22 cellular contexts compared by ENCODE assay signal in the genomic region with DNA sequence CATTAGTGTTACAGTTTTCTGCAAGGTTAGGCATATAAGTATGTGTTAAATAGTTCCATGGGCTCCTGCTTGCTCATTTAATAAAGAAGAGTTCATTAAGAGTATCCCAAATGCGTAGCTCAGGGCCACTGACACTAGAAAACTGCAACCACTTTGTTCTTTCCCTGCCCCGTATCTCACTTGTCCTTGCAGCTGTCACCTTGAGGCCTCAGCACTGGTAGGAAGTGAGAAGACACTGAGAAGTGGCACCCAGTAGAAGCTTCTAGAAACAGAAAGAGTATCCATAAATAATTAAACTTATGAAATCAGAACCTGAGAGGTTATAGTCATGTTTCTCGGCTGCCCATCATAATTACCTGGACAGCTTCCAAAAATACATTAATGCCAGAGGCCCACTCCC.
"Had no signal": no experiment of that assay in that cellular context is flagged by ENCODE, and none has a peak within 500 bp of the region (broad histone marks: within the 10 kb centered on the region; RNA-seq: fewer than 3 reads in every experiment).

No MANE protein-coding gene starts in this region.

- H3K4me3 Mint-ChIP-seq: activated naive CD4-positive, alpha-beta T cell treated with anti-CD3 and anti-CD28 coated beads, Interleukin-2, amount 10 ng/mL, durations not matched to agents 7 days and 5 days; activated naive CD8-positive, alpha-beta T cell treated with anti-CD3 and anti-CD28 coated beads, Interleukin-2, amount 50 U/mL, for 24 hours; activated T-cell treated with anti-CD3 and anti-CD28 coated beads, Interleukin-2, amount 50 U/mL, for 4 hours; brain; central memory CD8-positive, alpha-beta T cell; endodermal cell; natural killer cell had no signal

- H3K36me3 Mint-ChIP-seq: activated naive CD4-positive, alpha-beta T cell treated with anti-CD3 and anti-CD28 coated beads, Interleukin-2, amount 10 ng/mL, durations not matched to agents 7 days and 5 days; natural killer cell had no signal

- H3K27me3 Mint-ChIP-seq: activated naive CD4-positive, alpha-beta T cell treated with anti-CD3 and anti-CD28 coated beads, Interleukin-2, amount 10 ng/mL, durations not matched to agents 7 days and 5 days; activated naive CD8-positive, alpha-beta T cell treated with anti-CD3 and anti-CD28 coated beads, Interleukin-2, amount 50 U/mL, for 24 hours; brain; central memory CD8-positive, alpha-beta T cell had no signal

- H3K27ac Mint-ChIP-seq: activated naive CD4-positive, alpha-beta T cell treated with anti-CD3 and anti-CD28 coated beads, Interleukin-2, amount 10 ng/mL, durations not matched to agents 7 days and 5 days; activated naive CD8-positive, alpha-beta T cell treated with anti-CD3 and anti-CD28 coated beads, Interleukin-2, amount 50 U/mL, for 24 hours; brain; endodermal cell; natural killer cell had no signal

- H3K27ac ChIP-seq: colonic mucosa, ovary, psoas muscle, thyroid gland had no signal

- H3K36me3 ChIP-seq: colonic mucosa, ovary, thyroid gland had no signal

- H3K9me3 Mint-ChIP-seq: activated naive CD8-positive, alpha-beta T cell treated with anti-CD3 and anti-CD28 coated beads, Interleukin-2, amount 50 U/mL, for 24 hours had no signal

- ATAC-seq: activated naive CD8-positive, alpha-beta T cell treated with anti-CD3 and anti-CD28 coated beads, Interleukin-2, amount 50 U/mL, for 24 hours; activated T-cell treated with anti-CD3 and anti-CD28 coated beads, Interleukin-2, amount 50 U/mL, for 4 hours; left lobe of liver; natural killer cell; psoas muscle; right cardiac atrium had no signal

- H3K4me3 ChIP-seq: colonic mucosa, lung, ovary, psoas muscle, thyroid gland had no signal

- H3K4me1 Mint-ChIP-seq: activated naive CD4-positive, alpha-beta T cell treated with anti-CD3 and anti-CD28 coated beads, Interleukin-2, amount 10 ng/mL, durations not matched to agents 7 days and 5 days; activated naive CD8-positive, alpha-beta T cell treated with anti-CD3 and anti-CD28 coated beads, Interleukin-2, amount 50 U/mL, for 24 hours; brain; central memory CD8-positive, alpha-beta T cell; endodermal cell; natural killer cell had no signal

- DNase-seq: activated CD4-positive, alpha-beta T cell treated with anti-CD3 and anti-CD28 coated beads, Interleukin-2, amount 50 U/mL, for 1 hour; activated CD4-positive, CD25-positive, alpha-beta regulatory T cell treated with anti-CD3 and anti-CD28 coated beads, Interleukin-2, amount 50 U/mL, for 72 hours; activated CD8-positive, alpha-beta memory T cell treated with anti-CD3 and anti-CD28 coated beads, Interleukin-2, amount 50 U/mL, for 4 hours; activated naive CD4-positive, alpha-beta T cell treated with anti-CD3 and anti-CD28 coated beads, Interleukin-2, amount 10 ng/mL, durations not matched to agents 7 days and 5 days; activated naive CD8-positive, alpha-beta T cell treated with anti-CD3 and anti-CD28 coated beads, Interleukin-2, amount 50 U/mL, for 24 hours; activated T-cell treated with anti-CD3 and anti-CD28 coated beads, Interleukin-2, amount 50 U/mL, for 4 hours; anterior cingulate cortex; colonic mucosa; endodermal cell; hypothalamus; kidney; natural killer cell; ovary; psoas muscle; right cardiac atrium; stimulated activated CD4-positive, alpha-beta T cell treated with anti-CD3 and anti-CD28 coated beads, Interleukin-2, amount 100 ng/mL, for 24 hours; stimulated activated naive CD4-positive, alpha-beta T cell treated with Interleukin-2 at 50 U/mL for 16 hours; thyroid gland had no signal

- H3K27me3 ChIP-seq: colonic mucosa, ovary, thyroid gland had no signal
